In the genomic region with DNA sequence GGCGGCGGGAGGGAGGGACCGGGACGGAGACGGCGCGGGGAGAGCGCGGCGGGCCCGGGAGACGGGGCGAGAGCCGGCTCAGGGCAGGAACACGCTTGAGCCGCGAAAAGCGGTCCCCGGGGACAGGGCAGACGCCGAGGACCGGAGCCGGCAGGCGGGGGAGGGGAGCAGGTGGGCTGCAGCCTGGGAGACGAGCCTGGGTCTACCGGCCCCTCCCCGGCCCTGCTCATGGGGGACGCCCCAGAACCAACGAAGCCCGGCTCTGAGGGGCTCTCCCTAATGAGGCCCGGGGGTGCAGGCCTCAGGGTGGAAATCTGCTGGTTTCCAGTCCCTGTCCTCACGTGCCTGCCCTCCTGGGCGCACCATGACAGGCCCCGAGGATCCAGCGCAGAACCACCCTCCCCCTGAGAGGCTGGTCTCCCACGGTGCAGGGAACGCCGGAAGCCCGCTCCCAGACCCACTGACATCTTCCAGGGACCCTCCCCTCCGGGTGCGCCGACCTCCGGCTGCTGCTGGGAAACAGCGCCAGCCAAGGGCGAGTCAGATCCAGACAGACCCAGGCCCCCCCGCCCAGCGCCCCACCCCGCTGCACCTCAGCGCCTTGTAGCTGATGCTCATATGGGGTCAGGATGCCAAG, we compare ENCODE assay signal across 7 cellular contexts. TPM values are rescaled to one million over a fixed set of nuclear protein-coding genes. Genes with fewer than 3 reads are reported as not detected.
A peak's percentile ranks its signal among the peaks of the same experiment; 100 is the strongest.
DNase-seq lines count a peak whose midpoint lies in the region; ATAC-seq and TF ChIP-seq lines count a peak whose summit lies in the region.
"Had no signal": no experiment of that assay in that cellular context is flagged by ENCODE, and none has a peak within 500 bp of the region (broad histone marks: within the 10 kb centered on the region; RNA-seq: fewer than 3 reads in every experiment).

No MANE protein-coding gene starts in this region.

- ATAC-seq in heart left ventricle (no peak), thoracic aorta (ENCODE audit: insufficient number of reproducible peaks, low FRiP score, low read depth) (no peak), HG03457 (IDR thresholded peaks at IDR 0.05; ENCODE audit: unreplicated experiment) (no peak)

- H3K27me3 ChIP-seq in heart left ventricle, result peaks cover 0 to 41% (median 18%) of the 10 kb centered on the region in 9 donors
- H3K27me3 ChIP-seq in thoracic aorta (replicated peaks; ENCODE audit: insufficient read depth), result no peaks in the 10 kb centered on the region

- TF ChIP-seq POLR2A in heart left ventricle (IDR thresholded peaks at IDR 0.05), result no peak

- H3K36me3 Mint-ChIP-seq in activated CD4-positive, alpha-beta T cell treated with anti-CD3 and anti-CD28 coated beads, Interleukin-2, amount 10 ng/mL, durations not matched to agents 24 days and 14 days (ENCODE audit: low read depth), result no peaks in the 10 kb centered on the region
- H3K36me3 Mint-ChIP-seq: IgD-negative memory B cell had no signal

- H3K9me3 ChIP-seq in heart left ventricle (peaks cover 0 to 5% (median 0%) of the 10 kb centered on the region in 12 donors), thoracic aorta (no peaks in the 10 kb centered on the region)

- H3K27me3 Mint-ChIP-seq in activated CD4-positive, alpha-beta T cell treated with anti-CD3 and anti-CD28 coated beads, Interleukin-2, amount 10 ng/mL, durations not matched to agents 24 days and 14 days, result peaks cover 29% of the 10 kb centered on the region

- WGBS in heart left ventricle, 4 donors, result 3 to 7% (median 5%) methylated on average over 13 to 49 of the region's 49 CpGs

- peak; percentile 65 for DNase-seq in NCI-H82 (lab: John Stamatoyannopoulos, UW)
- no peak for DNase-seq in NCI-H82 treated with DMSO at 0.1 percent for 48 hours (lab: John Stamatoyannopoulos, UW; ENCODE audit: unreplicated experiment)
- DNase-seq in heart left ventricle, result peak in 4 of 5 donors; percentile 21 to 63 (median 32)
- DNase-seq in thoracic aorta (ENCODE audit: low spot score), result no peak
- DNase-seq in activated CD4-positive, alpha-beta T cell treated with anti-CD3 and anti-CD28 coated beads, Interleukin-2, amount 10 ng/mL, durations not matched to agents 24 days and 14 days, result no peak

- H3K27ac Mint-ChIP-seq in activated CD4-positive, alpha-beta T cell treated with anti-CD3 and anti-CD28 coated beads, Interleukin-2, amount 10 ng/mL, durations not matched to agents 24 days and 14 days, result no peak overlapping the region
- H3K27ac Mint-ChIP-seq: IgD-negative memory B cell had no signal

- peaks cover 2% of the 10 kb centered on the region for H3K4me1 Mint-ChIP-seq in activated CD4-positive, alpha-beta T cell treated with anti-CD3 and anti-CD28 coated beads, Interleukin-2, amount 10 ng/mL, durations not matched to agents 24 days and 14 days

- H3K36me3 ChIP-seq in heart left ventricle, result peaks cover 0 to 15% (median 0%) of the 10 kb centered on the region in 9 donors
- H3K36me3 ChIP-seq in thoracic aorta, result no peaks in the 10 kb centered on the region

- H3K4me3 ChIP-seq in heart left ventricle (peak overlapping the region in 11 of 12 donors; percentile 47 to 92 (median 64)), thoracic aorta (peak overlapping the region; percentile 65)

- intact Hi-C loops in heart left ventricle (cut with DNase I), result loop anchor here in 1 of 10 donors (5.0 kb wide), 1 partner anchor 473 kb away; no protein-coding TSS in a partner anchor
- intact Hi-C loops in activated CD4-positive, alpha-beta T cell treated with anti-CD3 and anti-CD28 coated beads, Interleukin-2, amount 10 ng/mL, durations not matched to agents 24 days and 14 days (cut with micrococcal nuclease), result loop anchor here (5.0 kb wide), 1 partner anchor 57 kb away; no protein-coding TSS in a partner anchor

- TF ChIP-seq CTCF in heart left ventricle (IDR thresholded peaks at IDR 0.05), result no peak
- no peak for TF ChIP-seq CTCF in thoracic aorta (IDR thresholded peaks at IDR 0.05)

- peak overlapping the region; percentile 31 to 100 (median 92) for H3K27ac ChIP-seq in heart left ventricle
- H3K27ac ChIP-seq in thoracic aorta, result no peak overlapping the region

- H3K4me3 Mint-ChIP-seq in activated CD4-positive, alpha-beta T cell treated with anti-CD3 and anti-CD28 coated beads, Interleukin-2, amount 10 ng/mL, durations not matched to agents 24 days and 14 days, result no peak overlapping the region

- no peaks in the 10 kb centered on the region for H3K9me3 Mint-ChIP-seq in activated CD4-positive, alpha-beta T cell treated with anti-CD3 and anti-CD28 coated beads, Interleukin-2, amount 10 ng/mL, durations not matched to agents 24 days and 14 days

- H3K4me1 ChIP-seq in heart left ventricle, result peaks cover 2 to 68% (median 31%) of the 10 kb centered on the region in 12 donors
- peaks cover 5 to 24% of the 10 kb centered on the region in 2 donors for H3K4me1 ChIP-seq in thoracic aorta (ENCODE audit: control insufficient read depth in 1 of 2, low read depth in 2 of 2)

RNA-seq across cellular contexts. Expression of a gene that starts 0.6 kb away (rescaled TPM):
- total RNA-seq in heart left ventricle, result 1,000 to 10,000 TPM in 7 of 9 donors, 100 to 1,000 TPM in 2; 791 to 1,794 (median 1,550) TPM
- polyA plus RNA-seq in heart left ventricle, result 1,000 to 10,000 TPM; 1,276 to 1,345 TPM
- total RNA-seq in thoracic aorta, result 1 to 10 TPM in 1 of 2 donors, not detected in 1; 2.4 TPM
- total RNA-seq in activated CD4-positive, alpha-beta T cell treated with anti-CD3 and anti-CD28 coated beads, Interleukin-2, amount 10 ng/mL, durations not matched to agents 24 days and 14 days, result 0.28 and 0.66 TPM in 2 replicates
- polyA plus RNA-seq: IgD-negative memory B cell had no signal

RNA-seq across cellular contexts. Expression of a gene that starts 21.1 kb away (rescaled TPM):
- total RNA-seq in heart left ventricle (100 to 1,000 TPM; 182 to 424 (median 235) TPM), thoracic aorta (100 to 1,000 TPM; 105 to 197 TPM)
- 100 to 1,000 TPM; 318 to 442 TPM for polyA plus RNA-seq in heart left ventricle
- total RNA-seq in activated CD4-positive, alpha-beta T cell treated with anti-CD3 and anti-CD28 coated beads, Interleukin-2, amount 10 ng/mL, durations not matched to agents 24 days and 14 days, result 125 and 130 TPM in 2 replicates

RNA-seq across cellular contexts. Expression of a gene that starts 27.0 kb away (rescaled TPM):
- total RNA-seq in heart left ventricle (1 to 10 TPM in 2 of 9 donors, under 1 TPM in 2, not detected in 5; 0.06 to 2.6 (median 0.65) TPM), thoracic aorta (not detected)
- polyA plus RNA-seq in heart left ventricle, result not detected
- 0.26 TPM in 1 of 2 replicates, not detected in the other for total RNA-seq in activated CD4-positive, alpha-beta T cell treated with anti-CD3 and anti-CD28 coated beads, Interleukin-2, amount 10 ng/mL, durations not matched to agents 24 days and 14 days

RNA-seq across cellular contexts. Expression of a gene that starts 37.7 kb away (rescaled TPM):
- under 1 TPM in 3 of 9 donors, not detected in 6; 0.10 to 0.29 (median 0.14) TPM for total RNA-seq in heart left ventricle
- under 1 TPM in 1 of 2 donors, not detected in 1; 0.04 TPM for polyA plus RNA-seq in heart left ventricle
- total RNA-seq in thoracic aorta, result under 1 TPM in 1 of 2 donors, not detected in 1; 0.56 TPM
- 0.19 and 0.35 TPM in 2 replicates for total RNA-seq in activated CD4-positive, alpha-beta T cell treated with anti-CD3 and anti-CD28 coated beads, Interleukin-2, amount 10 ng/mL, durations not matched to agents 24 days and 14 days

RNA-seq across cellular contexts. Expression of a gene that starts 48.1 kb away (rescaled TPM):
- not detected for total RNA-seq in heart left ventricle
- polyA plus RNA-seq in heart left ventricle, result not detected
- total RNA-seq in thoracic aorta, result not detected
- not detected in 2 replicates for total RNA-seq in activated CD4-positive, alpha-beta T cell treated with anti-CD3 and anti-CD28 coated beads, Interleukin-2, amount 10 ng/mL, durations not matched to agents 24 days and 14 days

Comparison
In these comparisons a context has a peak if more than half of its experiments do, and no peak if none do; other contexts are left out.
1. DNase-seq: peak in NCI-H82 (single experiment) and heart left ventricle (4 of 5); none in NCI-H82 treated with DMSO at 0.1 percent for 48 hours (single experiment), thoracic aorta (single experiment) and activated CD4-positive, alpha-beta T cell treated with anti-CD3 and anti-CD28 coated beads, Interleukin-2, amount 10 ng/mL, durations not matched to agents 24 days and 14 days (single experiment).
2. H3K27ac ChIP-seq: peak in heart left ventricle (12 of 12); none in thoracic aorta (0 of 2).
3. RNA of a gene that starts 0.6 kb away (total RNA-seq): 791 to 1,794 TPM in heart left ventricle; 2.4 TPM in thoracic aorta and 0.28 to 0.66 TPM in activated CD4-positive, alpha-beta T cell treated with anti-CD3 and anti-CD28 coated beads, Interleukin-2, amount 10 ng/mL, durations not matched to agents 24 days and 14 days; every median in the first group is over 100 times any median in the second.